Comparison of ENCODE assay signal across 10 cellular contexts in the genomic region with DNA sequence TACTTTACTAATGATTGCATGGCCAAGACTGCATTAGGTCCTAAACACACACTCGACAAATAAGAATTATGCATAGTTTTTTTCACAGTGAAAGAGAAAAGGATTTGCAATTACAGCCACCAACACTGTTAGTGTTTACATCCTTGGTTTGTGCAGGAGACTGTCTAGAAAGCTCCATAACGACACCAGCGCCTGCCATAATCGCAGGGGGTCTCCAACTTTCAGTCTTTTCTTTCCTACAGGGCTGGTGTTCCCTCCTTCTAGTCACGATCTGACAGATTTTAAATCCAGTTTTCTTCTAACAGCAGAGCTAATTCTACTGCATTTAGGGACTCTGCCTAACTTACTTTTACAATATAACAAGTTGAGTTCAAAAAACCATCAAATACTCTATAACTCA. TPM values are rescaled to one million over a fixed set of nuclear protein-coding genes. Genes with fewer than 3 reads are reported as not detected.
DNase-seq lines count a peak whose midpoint lies in the region; TF ChIP-seq lines count a peak whose summit lies in the region.
"Had no signal": no experiment of that assay in that cellular context is flagged by ENCODE, and none has a peak within 500 bp of the region (broad histone marks: within the 10 kb centered on the region; RNA-seq: fewer than 3 reads in every experiment).

No MANE protein-coding gene starts in this region.

- POLR2A ChIA-PET in AG04449 (lab: Yijun Ruan, JAX): no interaction called here

- no peak overlapping the region for H2AFZ ChIP-seq in Loucy (ENCODE audit: low read length)
- H2AFZ ChIP-seq in neural progenitor cell (replicated peaks): no peak overlapping the region

- H3K36me3 ChIP-seq in Loucy (ENCODE audit: insufficient read depth, low read length) (no peaks in the 10 kb centered on the region), neural progenitor cell (no peaks in the 10 kb centered on the region)

- intact Hi-C loops in lower leg skin (cut with DNase I; ENCODE audit: low total_unique reads): no loop called here

- H3F3A ChIP-seq in Loucy (ENCODE audit: low read depth): no peaks in the 10 kb centered on the region
- H3F3A ChIP-seq in neural progenitor cell (ENCODE audit: low read depth): peaks cover 36% of the 10 kb centered on the region

- peak overlapping the region; percentile 81 for H3K4me3 Mint-ChIP-seq in neural progenitor cell

- no peaks in the 10 kb centered on the region for H3K9me2 ChIP-seq in Loucy (replicated peaks; ENCODE audit: low read depth, low read length)

- H3K9me3 ChIP-seq in Loucy (ENCODE audit: insufficient read depth, low read depth, low read length) (no peaks in the 10 kb centered on the region), neural progenitor cell (ENCODE audit: low read depth) (no peaks in the 10 kb centered on the region)

- 51 to 54% methylated on average over 5 of the region's 5 CpGs for WGBS in lower leg skin, 2 donors

- TF ChIP-seq POLR2A in lower leg skin (IDR thresholded peaks at IDR 0.05): no peak

- H3K27me3 ChIP-seq in Loucy (ENCODE audit: insufficient read depth, low read length, poor library complexity, severe bottlenecking) (no peaks in the 10 kb centered on the region), neural progenitor cell (no peaks in the 10 kb centered on the region)

- H3K27me3 Mint-ChIP-seq in neural progenitor cell (ENCODE audit: insufficient read depth, low read depth): no peaks in the 10 kb centered on the region

- CTCF ChIA-PET in AG04449 (lab: Yijun Ruan, JAX): interaction anchor here (1.5 to 2.3 kb wide), 5 partner anchors 12 to 127 kb away, joined by 4 to 9 read pairs (median 5); no protein-coding TSS in a partner anchor

- H3K27ac ChIP-seq in neural progenitor cell: peak overlapping the region; percentile 74

- H3K4me1 ChIP-seq in Loucy (ENCODE audit: insufficient read depth, low read length, poor library complexity, severe bottlenecking) (peaks cover 28% of the 10 kb centered on the region), neural progenitor cell (peaks cover 36% of the 10 kb centered on the region)

- H3K4me1 Mint-ChIP-seq in neural progenitor cell: peaks cover 36% of the 10 kb centered on the region

- H3K9me3 Mint-ChIP-seq in neural progenitor cell: no peaks in the 10 kb centered on the region

- H3K27ac Mint-ChIP-seq in neural progenitor cell: peak overlapping the region; percentile 88

- H3K4me2 ChIP-seq in Loucy (ENCODE audit: low read depth, low read length, poor library complexity, severe bottlenecking) (peak overlapping the region; percentile 77), neural progenitor cell (peak overlapping the region; percentile 76)

- peak overlapping the region; percentile 58 for H3K9ac ChIP-seq in Loucy (ENCODE audit: low read depth, low read length, poor library complexity, severe bottlenecking)
- no peak overlapping the region for H3K9ac ChIP-seq in neural progenitor cell

- DNase-seq in AG04449 (ENCODE audit: low read depth, low spot score): no peak
- no peak for DNase-seq in epithelial cell of proximal tubule (ENCODE audit: low read depth)
- peak; percentile 38 for DNase-seq in neural progenitor cell (ENCODE audit: low spot score)
- DNase-seq in pons (ENCODE audit: low spot score): no peak
- no peak for DNase-seq in activated CD8-positive, alpha-beta memory T cell treated with anti-CD3 and anti-CD28 coated beads, Interleukin-2, amount 50 U/mL, for 48 hours
- no peak for DNase-seq in lower leg skin (ENCODE audit: low spot score in 2 of 2)
- DNase-seq in NCI-H82 (lab: John Stamatoyannopoulos, UW): no peak
- DNase-seq: RPMI8226; stimulated activated CD4-positive, alpha-beta T cell treated with anti-CD3 and anti-CD28 coated beads, Interleukin-2, amount 100 ng/mL, for 48 hours had no signal

- H3K79me2 ChIP-seq in Loucy (ENCODE audit: insufficient read depth, low read length) (peaks cover 22% of the 10 kb centered on the region), neural progenitor cell (ENCODE audit: low read depth) (peaks cover 49% of the 10 kb centered on the region)

- TF ChIP-seq CTCF in AG04449 (IDR thresholded peaks at IDR 0.05; ENCODE audit: insufficient read depth, low read length, missing control alignments) (no peak), Loucy (conservative IDR thresholded peaks at IDR 0.05; ENCODE audit: low read length) (no peak), epithelial cell of proximal tubule (conservative IDR thresholded peaks at IDR 0.05; ENCODE audit: low read depth, low read length) (no peak), neural progenitor cell (IDR thresholded peaks at IDR 0.05) (no peak), lower leg skin (IDR thresholded peaks at IDR 0.05) (no peak)

- H3K4me3 ChIP-seq in AG04449 (ENCODE audit: low read depth, low read length) (peak overlapping the region; percentile 27), Loucy (ENCODE audit: low read length, poor library complexity, severe bottlenecking) (no peak overlapping the region), epithelial cell of proximal tubule (ENCODE audit: low read depth, low read length) (peak overlapping the region; percentile 46), neural progenitor cell (peak overlapping the region; percentile 35), lower leg skin (ENCODE audit: low read depth, poor library complexity, severe bottlenecking) (no peak overlapping the region)

- H4K20me1 ChIP-seq in Loucy (ENCODE audit: insufficient read depth, low read length, poor library complexity, severe bottlenecking) (peaks cover 7% of the 10 kb centered on the region), neural progenitor cell (ENCODE audit: low read depth) (no peaks in the 10 kb centered on the region)

- H3K36me3 Mint-ChIP-seq in neural progenitor cell: peaks cover 2% of the 10 kb centered on the region

RNA-seq across cellular contexts. Expression of gene CLASP2, which starts 58.0 kb away (rescaled TPM):
- total RNA-seq in epithelial cell of proximal tubule: 23.7 and 34.2 TPM in 2 replicates
- 63.9 and 125 TPM in 2 replicates for total RNA-seq in neural progenitor cell (ENCODE audit: low replicate concordance)
- 10 to 100 TPM; 27.2 to 76.8 (median 49.8) TPM for total RNA-seq in lower leg skin

Comparison
In these comparisons a context has a peak if more than half of its experiments do, and no peak if none do; other contexts are left out.
1. H3K4me3 ChIP-seq: peak in AG04449 (single experiment), epithelial cell of proximal tubule (single experiment) and neural progenitor cell (single experiment); none in Loucy (single experiment) and lower leg skin (single experiment).